ENCODE assay signal across 8 cellular contexts in the genomic region with DNA sequence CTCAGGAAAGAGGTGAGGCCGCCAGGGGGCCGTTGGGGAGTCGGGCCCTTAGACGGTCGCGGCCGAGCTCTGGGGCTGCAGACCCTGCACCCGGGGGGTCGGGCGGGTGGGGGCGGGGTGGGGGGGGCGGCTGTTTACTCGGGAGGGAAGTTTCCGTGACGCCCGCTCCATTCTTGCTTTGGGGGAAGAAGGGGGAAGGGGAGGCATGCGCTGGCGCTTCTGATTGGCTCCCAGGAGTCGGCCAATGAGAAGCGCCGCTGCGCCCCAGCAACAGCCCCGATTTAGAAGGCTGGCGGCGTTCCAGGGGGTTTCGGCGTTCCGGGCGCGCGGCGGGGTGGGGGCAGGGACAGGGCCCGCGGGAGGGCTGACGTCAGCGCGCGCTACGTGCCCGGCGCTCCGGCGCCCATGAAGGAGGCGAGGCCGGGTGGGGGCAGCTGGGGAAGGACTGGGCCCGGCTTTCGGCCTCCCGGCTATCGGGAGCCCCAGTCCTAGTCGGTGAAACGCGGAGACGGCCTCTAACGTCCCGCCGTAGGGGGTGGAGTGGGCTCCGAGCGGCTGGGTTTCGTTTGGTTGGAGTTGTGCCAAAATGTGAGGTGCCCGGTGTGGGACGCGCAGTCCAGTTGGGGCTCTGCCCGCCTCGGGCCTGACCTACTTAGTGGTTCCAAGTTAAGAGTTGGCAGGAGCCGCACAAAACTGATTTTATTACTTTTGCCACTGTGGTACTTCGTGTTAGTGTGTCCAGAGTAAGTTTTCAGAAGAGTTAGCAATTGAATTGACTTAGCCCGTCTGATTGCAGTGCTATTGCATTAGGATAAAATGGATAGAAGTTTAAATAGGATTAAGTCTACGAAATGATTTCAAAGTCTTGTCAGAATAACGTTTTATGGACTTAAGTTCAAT. TPM values are rescaled to one million over a fixed set of nuclear protein-coding genes. Genes with fewer than 3 reads are reported as not detected.
A peak's percentile ranks its signal among the peaks of the same experiment; 100 is the strongest.
DNase-seq lines count a peak whose midpoint lies in the region; TF ChIP-seq lines count a peak whose summit lies in the region.

No MANE protein-coding gene starts in this region.

- H3K27me3 ChIP-seq in H7 (ENCODE audit: control insufficient read depth, insufficient read depth, low read length) (peaks cover 8% of the 10 kb centered on the region), MG63 (no peaks in the 10 kb centered on the region), neural progenitor cell (no peaks in the 10 kb centered on the region), stomach smooth muscle (ENCODE audit: control insufficient read depth in 1 of 2, insufficient read depth in 2 of 2, low read length in 2 of 2) (no peaks in the 10 kb centered on the region)

- peak overlapping the region; percentile 80 for H3K4me3 ChIP-seq in H7 (ENCODE audit: insufficient read depth, low read depth, low read length)
- peak overlapping the region; percentile 93 for H3K4me3 ChIP-seq in MG63
- H3K4me3 ChIP-seq in foreskin fibroblast (ENCODE audit: low read depth in 1 of 2, low read length in 2 of 2): peak overlapping the region; percentile 94 to 98
- H3K4me3 ChIP-seq in neural progenitor cell: peak overlapping the region; percentile 76
- H3K4me3 ChIP-seq in stomach smooth muscle (ENCODE audit: low read length in 2 of 2): peak overlapping the region; percentile 95 to 96

- H3K79me2 ChIP-seq in neural progenitor cell (ENCODE audit: low read depth): peaks cover 48% of the 10 kb centered on the region

- no peak for TF ChIP-seq CTCF in foreskin fibroblast (IDR thresholded peaks at IDR 0.05; ENCODE audit: low read depth, low read length)
- TF ChIP-seq CTCF in neural progenitor cell (IDR thresholded peaks at IDR 0.05): peak; percentile 37

- H3K27ac ChIP-seq in neural progenitor cell: peak overlapping the region; percentile 91
- peak overlapping the region; percentile 100 for H3K27ac ChIP-seq in stomach smooth muscle (ENCODE audit: low read length)

- peak; percentile 93 for DNase-seq in H7
- DNase-seq in MG63: peak; percentile 96
- DNase-seq in SHP77 (lab: John Stamatoyannopoulos, UW): peak; percentile 90 to 95
- DNase-seq in activated gamma-delta T cell treated with Interleukin-2 at 50 U/mL for 16 hours: peak; percentile 99
- peak; percentile 97 to 99 for DNase-seq in foreskin fibroblast
- DNase-seq in neural progenitor cell (ENCODE audit: low spot score): peak; percentile 94

- H3K4me1 Mint-ChIP-seq in neural progenitor cell: peaks cover 28% of the 10 kb centered on the region

- peak overlapping the region; percentile 82 for H3K4me2 ChIP-seq in neural progenitor cell

- no peak overlapping the region for H2AFZ ChIP-seq in neural progenitor cell (replicated peaks)

- peaks cover 39% of the 10 kb centered on the region for H3F3A ChIP-seq in neural progenitor cell (ENCODE audit: low read depth)

- peaks cover 49% of the 10 kb centered on the region for H4K20me1 ChIP-seq in neural progenitor cell (ENCODE audit: low read depth)

- H3K9me3 ChIP-seq in ES-I3 (ENCODE audit: control insufficient read depth, insufficient read depth, low read length) (no peaks in the 10 kb centered on the region), MG63 (no peaks in the 10 kb centered on the region), neural progenitor cell (ENCODE audit: low read depth) (no peaks in the 10 kb centered on the region), stomach smooth muscle (ENCODE audit: control insufficient read depth in 2 of 2, low read length in 2 of 2) (no peaks in the 10 kb centered on the region)

- peak overlapping the region; percentile 92 for H3K4me3 Mint-ChIP-seq in neural progenitor cell

- no peaks in the 10 kb centered on the region for H3K36me3 ChIP-seq in ES-I3 (ENCODE audit: insufficient read depth, low read length)
- H3K36me3 ChIP-seq in H7 (replicated peaks; ENCODE audit: control insufficient read depth, insufficient read depth, low read length): peaks cover 2% of the 10 kb centered on the region
- H3K36me3 ChIP-seq in MG63: peaks cover 32% of the 10 kb centered on the region
- peaks cover 10% of the 10 kb centered on the region for H3K36me3 ChIP-seq in neural progenitor cell
- H3K36me3 ChIP-seq in stomach smooth muscle (ENCODE audit: control insufficient read depth in 2 of 2, insufficient read depth in 2 of 2, low read length in 2 of 2): peaks cover 11 to 29% of the 10 kb centered on the region in 2 donors

- peaks cover 11% of the 10 kb centered on the region for H3K27me3 Mint-ChIP-seq in neural progenitor cell (ENCODE audit: insufficient read depth, low read depth)

- H3K4me1 ChIP-seq in ES-I3 (ENCODE audit: insufficient read depth, low read length) (peaks cover 11% of the 10 kb centered on the region), neural progenitor cell (peaks cover 19% of the 10 kb centered on the region), stomach smooth muscle (ENCODE audit: control insufficient read depth, insufficient read depth, low read length) (peaks cover 5% of the 10 kb centered on the region)

- H3K27ac Mint-ChIP-seq in neural progenitor cell: peak overlapping the region; percentile 3

- H3K9ac ChIP-seq in ES-I3 (ENCODE audit: low read depth, low read length): peak overlapping the region; percentile 91
- peak overlapping the region; percentile 78 for H3K9ac ChIP-seq in neural progenitor cell
- peak overlapping the region; percentile 99 to 100 for H3K9ac ChIP-seq in stomach smooth muscle (ENCODE audit: low read length in 2 of 2)

- no peaks in the 10 kb centered on the region for H3K9me3 Mint-ChIP-seq in neural progenitor cell

- peaks cover 22% of the 10 kb centered on the region for H3K36me3 Mint-ChIP-seq in neural progenitor cell

RNA-seq across cellular contexts. Expression of gene PNRC1, which starts 1.1 kb away (rescaled TPM):
- 12.7 and 21.5 TPM in 2 replicates for total RNA-seq in H7 (2014; rRNA removed; shearing (Covaris generic))
- total RNA-seq in MG63 (2014; rRNA removed; shearing (Covaris generic); ENCODE audit: low replicate concordance): 16.6 and 17.0 TPM in 2 replicates
- 140 and 236 TPM in 2 replicates for total RNA-seq in neural progenitor cell (ENCODE audit: low replicate concordance)

RNA-seq across cellular contexts. Expression of gene SRSF12, which starts 36.2 kb away (rescaled TPM):
- 2.1 and 3.7 TPM in 2 replicates for total RNA-seq in H7 (2014; rRNA removed; shearing (Covaris generic))
- 0.46 TPM in 1 of 2 replicates, not detected in the other for total RNA-seq in MG63 (2014; rRNA removed; shearing (Covaris generic); ENCODE audit: low replicate concordance)
- total RNA-seq in neural progenitor cell (ENCODE audit: low replicate concordance): 19.2 and 23.2 TPM in 2 replicates

Comparison
In these comparisons a context has a peak if more than half of its experiments do, and no peak if none do; other contexts are left out.
1. Peak in every context shown above with its lines: DNase-seq, H3K4me3 ChIP-seq and H3K27ac ChIP-seq.